In genomic region chr1:86750530-86750929, GRCh38 we compare ENCODE assay signal across 12 cellular contexts.
"Had no signal": no experiment of that assay in that cellular context is flagged by ENCODE, and none has a peak within 500 bp of the region (broad histone marks: within the 10 kb centered on the region; RNA-seq: fewer than 3 reads in every experiment).

No MANE protein-coding gene starts in this region.

- ATAC-seq: body of pancreas, sciatic nerve had no signal

- H3K4me3 Mint-ChIP-seq: activated naive CD4-positive, alpha-beta T cell treated with anti-CD3 and anti-CD28 coated beads, Interleukin-2, amount 50 U/mL, for 24 hours; mesothelial cell of epicardium; neural crest cell had no signal

- H3K9me3 Mint-ChIP-seq: activated naive CD4-positive, alpha-beta T cell treated with anti-CD3 and anti-CD28 coated beads, Interleukin-2, amount 50 U/mL, for 24 hours; mesothelial cell of epicardium; neural crest cell had no signal

- H3K27ac Mint-ChIP-seq: activated naive CD4-positive, alpha-beta T cell treated with anti-CD3 and anti-CD28 coated beads, Interleukin-2, amount 50 U/mL, for 24 hours; mesothelial cell of epicardium had no signal

- H3K4me1 Mint-ChIP-seq: activated naive CD4-positive, alpha-beta T cell treated with anti-CD3 and anti-CD28 coated beads, Interleukin-2, amount 50 U/mL, for 24 hours; neural crest cell had no signal

- DNase-seq: activated effector memory CD4-positive, alpha-beta T cell treated with Interleukin-2 at 50 U/mL for 16 hours; amygdala; body of pancreas; central memory CD4-positive, alpha-beta T cell; colonic mucosa; spleen; stimulated activated CD4-positive, alpha-beta T cell treated with anti-CD3 and anti-CD28 coated beads, Interleukin-2, amount 100 ng/mL, for 24 hours; tibial artery had no signal
